Comparison of ENCODE assay signal across 18 cellular contexts in the genomic region with DNA sequence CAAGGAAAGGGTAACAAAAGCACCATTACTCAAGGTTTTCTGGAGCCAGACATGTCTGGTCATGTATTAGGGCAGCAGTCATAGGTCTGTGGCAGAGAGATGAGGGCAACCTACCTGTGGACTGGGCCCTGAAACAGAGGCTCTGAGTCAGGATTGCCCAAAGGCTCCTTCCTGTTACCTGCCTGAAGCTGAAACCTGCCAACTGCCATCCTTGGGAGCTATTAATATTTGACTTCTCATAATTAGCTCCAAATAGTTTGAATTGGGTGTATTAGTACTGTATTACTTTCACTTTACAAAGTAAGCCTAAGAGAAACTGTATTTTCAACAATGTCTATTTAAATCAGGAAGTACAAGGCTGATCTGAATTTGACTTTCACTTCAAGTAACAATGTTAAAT.
DNase-seq lines count a peak whose midpoint lies in the region; ATAC-seq and TF ChIP-seq lines count a peak whose summit lies in the region.
"Had no signal": no experiment of that assay in that cellular context is flagged by ENCODE, and none has a peak within 500 bp of the region (broad histone marks: within the 10 kb centered on the region; RNA-seq: fewer than 3 reads in every experiment).

No MANE protein-coding gene starts in this region.

- BruUV-seq in mammary epithelial cell (replicated peaks; lab: Mats Ljungman, UMichigan): no TSS peak

- H3K27me3 Mint-ChIP-seq in activated T-helper 1 cell treated with anti-CD3 and anti-CD28 coated beads, Interleukin-12 subunit alpha, Interleukin-12 subunit beta, Interleukin-2, Interleukin-4 antibody, amounts not matched to agents 30 ng/mL and 10 ng/mL and 1 ng/mL, durations not matched to agents 14 hours and 24 hours and 36 hours (ENCODE audit: insufficient read depth): no peaks in the 10 kb centered on the region
- H3K27me3 Mint-ChIP-seq: activated naive CD4-positive, alpha-beta T cell treated with anti-CD3 and anti-CD28 coated beads, Interleukin-2, amount 50 U/mL, for 24 hours; CD4-positive, CD25-positive, alpha-beta regulatory T cell had no signal

- H3K27ac Mint-ChIP-seq in activated T-helper 1 cell treated with anti-CD3 and anti-CD28 coated beads, Interleukin-12 subunit alpha, Interleukin-12 subunit beta, Interleukin-2, Interleukin-4 antibody, amounts not matched to agents 30 ng/mL and 10 ng/mL and 1 ng/mL, durations not matched to agents 14 hours and 24 hours and 36 hours: no peak overlapping the region
- H3K27ac Mint-ChIP-seq: activated naive CD4-positive, alpha-beta T cell treated with anti-CD3 and anti-CD28 coated beads, Interleukin-2, amount 50 U/mL, for 24 hours; CD4-positive, CD25-positive, alpha-beta regulatory T cell had no signal

- H3K27ac ChIP-seq in DND-41 (ENCODE audit: low read length): peak overlapping the region; percentile 35; the same call in 1 of the 2 replicates
- peak overlapping the region; percentile 65 for H3K27ac ChIP-seq in mammary epithelial cell (ENCODE audit: insufficient read depth, low read depth, low read length)
- H3K27ac ChIP-seq in uterus: no peak overlapping the region
- H3K27ac ChIP-seq: body of pancreas, ovary, thyroid gland had no signal

- H3K4me1 ChIP-seq in DND-41 (ENCODE audit: insufficient read depth, low read length): no peaks in the 10 kb centered on the region
- peaks cover 12% of the 10 kb centered on the region for H3K4me1 ChIP-seq in mammary epithelial cell (ENCODE audit: insufficient read depth, low read length)
- no peaks in the 10 kb centered on the region for H3K4me1 ChIP-seq in uterus
- H3K4me1 ChIP-seq: body of pancreas, thyroid gland had no signal

- H3K9ac ChIP-seq in DND-41 (ENCODE audit: low read depth, low read length) (no peak overlapping the region), mammary epithelial cell (ENCODE audit: insufficient read depth, low read length) (no peak overlapping the region)

- H3K27me3 ChIP-seq in DND-41 (ENCODE audit: insufficient read depth, low read length, poor library complexity) (no peaks in the 10 kb centered on the region), mammary epithelial cell (ENCODE audit: insufficient read depth, low read length) (no peaks in the 10 kb centered on the region), uterus (no peaks in the 10 kb centered on the region)
- H3K27me3 ChIP-seq: body of pancreas, ovary, thyroid gland had no signal

- CTCF ChIA-PET in mammary epithelial cell (lab: Charles Lee; ENCODE audit: low non-redundant PET): interaction anchor here (0.7 kb wide), 1 partner anchor 59 kb away, joined by 7 read pairs; no protein-coding TSS in a partner anchor

- dilution Hi-C loops in mammary epithelial cell (cut with HindIII; ENCODE audit: low sequenced_read_pairs): no loop called here

- H3K36me3 Mint-ChIP-seq in activated T-helper 1 cell treated with anti-CD3 and anti-CD28 coated beads, Interleukin-12 subunit alpha, Interleukin-12 subunit beta, Interleukin-2, Interleukin-4 antibody, amounts not matched to agents 30 ng/mL and 10 ng/mL and 1 ng/mL, durations not matched to agents 14 hours and 24 hours and 36 hours (ENCODE audit: low read depth): no peaks in the 10 kb centered on the region
- H3K36me3 Mint-ChIP-seq: activated naive CD4-positive, alpha-beta T cell treated with anti-CD3 and anti-CD28 coated beads, Interleukin-2, amount 50 U/mL, for 24 hours; CD4-positive, CD25-positive, alpha-beta regulatory T cell had no signal

- H3K79me2 ChIP-seq in DND-41 (ENCODE audit: insufficient read depth, low read length) (no peaks in the 10 kb centered on the region), mammary epithelial cell (ENCODE audit: insufficient read depth, low read length) (no peaks in the 10 kb centered on the region)

- ATAC-seq in DND-41 (ENCODE audit: insufficient read depth, low read depth) (no peak), GM19395 (IDR thresholded peaks at IDR 0.05; ENCODE audit: unreplicated experiment) (peak; percentile 62), HG03097 (IDR thresholded peaks at IDR 0.05; ENCODE audit: low FRiP score, unreplicated experiment) (peak; percentile 74)
- ATAC-seq: body of pancreas had no signal

- TF ChIP-seq CTCF in DND-41 (IDR thresholded peaks at IDR 0.05; ENCODE audit: borderline replicate concordance, extremely low read depth, low read length, poor library complexity, severe bottlenecking): no peak
- TF ChIP-seq CTCF in mammary epithelial cell (conservative IDR thresholded peaks at IDR 0.05 in 1 of 2, IDR thresholded peaks at IDR 0.05 in 1 of 2; ENCODE audit: extremely low read depth in 1 of 2, insufficient read depth in 1 of 2, low read depth in 1 of 2, low read length in 2 of 2): no peak
- no peak for TF ChIP-seq CTCF in uterus (IDR thresholded peaks at IDR 0.05)

- H3K4me3 Mint-ChIP-seq in activated T-helper 1 cell treated with anti-CD3 and anti-CD28 coated beads, Interleukin-12 subunit alpha, Interleukin-12 subunit beta, Interleukin-2, Interleukin-4 antibody, amounts not matched to agents 30 ng/mL and 10 ng/mL and 1 ng/mL, durations not matched to agents 14 hours and 24 hours and 36 hours: no peak overlapping the region
- H3K4me3 Mint-ChIP-seq: activated naive CD4-positive, alpha-beta T cell treated with anti-CD3 and anti-CD28 coated beads, Interleukin-2, amount 50 U/mL, for 24 hours; CD4-positive, CD25-positive, alpha-beta regulatory T cell had no signal

- in situ Hi-C loops in mammary epithelial cell (cut with MboI; ENCODE audit: low sequenced_read_pairs in 2 of 2): no loop called here

- intact Hi-C loops in mammary epithelial cell (cut with micrococcal nuclease): no loop called here
- intact Hi-C loops in activated T-helper 1 cell treated with anti-CD3 and anti-CD28 coated beads, Interleukin-12 subunit alpha, Interleukin-12 subunit beta, Interleukin-2, Interleukin-4 antibody, amounts not matched to agents 30 ng/mL and 10 ng/mL and 1 ng/mL, durations not matched to agents 14 hours and 24 hours and 36 hours (cut with micrococcal nuclease): no loop called here
- intact Hi-C loops in uterus (cut with DNase I; ENCODE audit: low total_unique reads): no loop called here

- H3K36me3 ChIP-seq in DND-41 (ENCODE audit: insufficient read depth, low read length) (no peaks in the 10 kb centered on the region), mammary epithelial cell (ENCODE audit: insufficient read depth, low read length) (no peaks in the 10 kb centered on the region), uterus (no peaks in the 10 kb centered on the region)
- H3K36me3 ChIP-seq: ovary, thyroid gland had no signal

- H3K4me3 ChIP-seq in DND-41 (ENCODE audit: low read depth in 1 of 2, low read length in 2 of 2) (no peak overlapping the region), mammary epithelial cell (replicated peaks in 1 of 3; ENCODE audit: insufficient read depth in 1 of 3, low read depth in 2 of 3, low read length in 3 of 3) (no peak overlapping the region), uterus (no peak overlapping the region)
- H3K4me3 ChIP-seq: body of pancreas, ovary, thyroid gland had no signal

- no peaks in the 10 kb centered on the region for H3K9me3 Mint-ChIP-seq in activated T-helper 1 cell treated with anti-CD3 and anti-CD28 coated beads, Interleukin-12 subunit alpha, Interleukin-12 subunit beta, Interleukin-2, Interleukin-4 antibody, amounts not matched to agents 30 ng/mL and 10 ng/mL and 1 ng/mL, durations not matched to agents 14 hours and 24 hours and 36 hours

- no peaks in the 10 kb centered on the region for H4K20me1 ChIP-seq in DND-41 (ENCODE audit: insufficient read depth, low read length)
- no peaks in the 10 kb centered on the region for H4K20me1 ChIP-seq in mammary epithelial cell (ENCODE audit: insufficient read depth, low read length)

- H3K4me1 Mint-ChIP-seq in activated T-helper 1 cell treated with anti-CD3 and anti-CD28 coated beads, Interleukin-12 subunit alpha, Interleukin-12 subunit beta, Interleukin-2, Interleukin-4 antibody, amounts not matched to agents 30 ng/mL and 10 ng/mL and 1 ng/mL, durations not matched to agents 14 hours and 24 hours and 36 hours (ENCODE audit: low read depth): no peaks in the 10 kb centered on the region
- H3K4me1 Mint-ChIP-seq: activated naive CD4-positive, alpha-beta T cell treated with anti-CD3 and anti-CD28 coated beads, Interleukin-2, amount 50 U/mL, for 24 hours; CD4-positive, CD25-positive, alpha-beta regulatory T cell had no signal

- H3K4me2 ChIP-seq in DND-41 (ENCODE audit: insufficient read depth, low read length) (no peak overlapping the region), mammary epithelial cell (ENCODE audit: insufficient read depth, low read depth, low read length) (peak overlapping the region; percentile 79)

- H3K9me3 ChIP-seq in DND-41 (ENCODE audit: insufficient read depth, low read length, severe bottlenecking): peaks cover 6% of the 10 kb centered on the region
- no peaks in the 10 kb centered on the region for H3K9me3 ChIP-seq in mammary epithelial cell (replicated peaks; ENCODE audit: insufficient read depth, low read length)
- no peaks in the 10 kb centered on the region for H3K9me3 ChIP-seq in uterus
- H3K9me3 ChIP-seq: body of pancreas, ovary, thyroid gland had no signal

- H2AFZ ChIP-seq in DND-41 (ENCODE audit: low read depth, low read length) (0 out of 2 replicates have a peak overlapping the region, but pooled peaks have one; percentile 44), mammary epithelial cell (ENCODE audit: low read depth, low read length) (peak overlapping the region; percentile 52)

- TF ChIP-seq POLR2A in uterus (IDR thresholded peaks at IDR 0.05): no peak

- DNase-seq in DND-41: no peak
- peak; percentile 96 for DNase-seq in mammary epithelial cell
- no peak for DNase-seq in NK-92 treated with Interleukin-12 subunit alpha and Interleukin-12 subunit beta, amount 100 ng/mL, for 24 hours (lab: John Stamatoyannopoulos, UW)
- no peak for DNase-seq in NCI-H748 treated with DMSO at 0.1 percent for 48 hours (lab: John Stamatoyannopoulos, UW)
- no peak for DNase-seq in activated T-helper 1 cell treated with anti-CD3 and anti-CD28 coated beads, Interleukin-12 subunit alpha, Interleukin-12 subunit beta, Interleukin-2, Interleukin-4 antibody, amounts not matched to agents 30 ng/mL and 10 ng/mL and 1 ng/mL, durations not matched to agents 14 hours and 24 hours and 36 hours (ENCODE audit: low spot score)
- no peak for DNase-seq in uterus
- DNase-seq: activated CD4-positive, alpha-beta T cell treated with anti-CD3 and anti-CD28 coated beads for 1 hour; activated CD8-positive, alpha-beta memory T cell treated with anti-CD3 and anti-CD28 coated beads, Interleukin-2, amount 50 U/mL, for 4 hours; body of pancreas; CD4-positive, CD25-positive, alpha-beta regulatory T cell; DMS79 treated with DMSO at 0.1 percent for 48 hours; NCI-H1092 treated with DMSO at 0.1 percent for 48 hours; NCI-H82; ovary; thyroid gland had no signal

Comparison
In these comparisons a context has a peak if more than half of its experiments do, and no peak if none do; other contexts are left out.
1. H3K27ac ChIP-seq: peak in DND-41 (single experiment) and mammary epithelial cell (single experiment); none in uterus (0 of 2).